Comparison of ENCODE assay signal across 28 cellular contexts in genomic region chr12:88431245-88431644, GRCh38.
DNase-seq lines count a peak whose midpoint lies in the region; ATAC-seq and TF ChIP-seq lines count a peak whose summit lies in the region.
"Had no signal": no experiment of that assay in that cellular context is flagged by ENCODE, and none has a peak within 500 bp of the region (broad histone marks: within the 10 kb centered on the region; RNA-seq: fewer than 3 reads in every experiment).

No MANE protein-coding gene starts in this region.

- no peak for TF ChIP-seq CTCF in HCT116 (IDR thresholded peaks at IDR 0.05 in 2 of 3, conservative IDR thresholded peaks at IDR 0.05 in 1 of 3; ENCODE audit: borderline replicate concordance in 1 of 3, insufficient read depth in 1 of 3, low read depth in 2 of 3, low read length in 2 of 3)
- peak; percentile 22 for TF ChIP-seq CTCF in RWPE2 (IDR thresholded peaks at IDR 0.05; ENCODE audit: poor library complexity, severe bottlenecking)

- no peaks in the 10 kb centered on the region for H3K4me1 ChIP-seq in HCT116 (ENCODE audit: control insufficient read depth in 1 of 2, insufficient read depth in 2 of 2, low read length in 2 of 2)
- H3K4me1 ChIP-seq in RWPE2 (ENCODE audit: insufficient read depth, poor library complexity, severe bottlenecking): no peaks in the 10 kb centered on the region

- no peaks in the 10 kb centered on the region for H3K79me2 ChIP-seq in HCT116 (ENCODE audit: insufficient read depth, low read length)

- peak; percentile 31; the same call in 1 of the 2 replicates for TF ChIP-seq RAD21 in HCT116 (IDR thresholded peaks at IDR 0.05; ENCODE audit: low read depth)

- RAD21 ChIA-PET in HCT116 (lab: Charles Lee; ENCODE audit: low non-redundant PET in 1 of 2, low total read pairs in 2 of 2, uncharacterized antibody in 2 of 2, unreplicated experiment in 2 of 2): no interaction called here

- H4K20me1 ChIP-seq in HCT116 (ENCODE audit: insufficient read depth): no peaks in the 10 kb centered on the region

- H3K4me2 ChIP-seq in HCT116 (ENCODE audit: low read length): no peak overlapping the region

- no TSS peak for BruUV-seq in HCT116 (replicated peaks; lab: Mats Ljungman, UMichigan)

- no peak for TF ChIP-seq POLR2A in HCT116 (IDR thresholded peaks at IDR 0.05; ENCODE audit: borderline replicate concordance, extremely low read depth, insufficient read depth, insufficient read length)

- no peaks in the 10 kb centered on the region for H3K9me2 ChIP-seq in HCT116 (ENCODE audit: insufficient read depth)

- ATAC-seq in HCT116: no peak
- ATAC-seq in RWPE2 (ENCODE audit: low read depth): no peak
- ATAC-seq in GM19328 (IDR thresholded peaks at IDR 0.05; ENCODE audit: unreplicated experiment): no peak
- ATAC-seq: activated CD4-positive, CD25-positive, alpha-beta regulatory T cell treated with anti-CD3 and anti-CD28 coated beads, Interleukin-2, amount 50 U/mL, for 24 hours; effector memory CD8-positive, alpha-beta T cell; stimulated activated memory B cell treated with anti-CD40 and anti-IgM and Interleukin-4, amounts not matched to agents 10 μg/mL and 1 μg/mL and 100 μg/mL, for 72 hours had no signal

- POLR2A ChIA-PET in HCT116 (lab: Charles Lee) (no interaction called here), HEK293T (lab: Yijun Ruan, JAX) (no interaction called here)

- no peak overlapping the region for H3K9ac ChIP-seq in HCT116 (ENCODE audit: low read length)

- intact Hi-C loops in HCT116 (cut with micrococcal nuclease): no loop called here

- H3K36me3 ChIP-seq in HCT116 (ENCODE audit: control insufficient read depth in 1 of 2, insufficient read depth in 2 of 2, low read length in 2 of 2) (no peaks in the 10 kb centered on the region), RWPE2 (ENCODE audit: low read depth) (no peaks in the 10 kb centered on the region)

- H3K27ac ChIP-seq in HCT116 (ENCODE audit: low read depth, low read length) (no peak overlapping the region), RWPE2 (ENCODE audit: poor library complexity, severe bottlenecking) (no peak overlapping the region)
- H3K27ac ChIP-seq: RWPE1 had no signal

- CTCF ChIA-PET in HCT116 (lab: Charles Lee): no interaction called here
- CTCF ChIA-PET in HEK293T (lab: Yijun Ruan, JAX): no interaction called here

- H3K9me3 ChIP-seq in HCT116 (ENCODE audit: control insufficient read depth in 1 of 2, insufficient read depth in 1 of 2, low read depth in 1 of 2, low read length in 2 of 2) (no peaks in the 10 kb centered on the region), RWPE2 (ENCODE audit: severe bottlenecking) (no peaks in the 10 kb centered on the region)

- H3K27me3 ChIP-seq in HCT116 (ENCODE audit: insufficient read depth, low read length): no peaks in the 10 kb centered on the region
- H3K27me3 ChIP-seq in RWPE2 (ENCODE audit: insufficient read depth, poor library complexity, severe bottlenecking): no peaks in the 10 kb centered on the region

- no peak overlapping the region for H2AFZ ChIP-seq in HCT116 (ENCODE audit: low read depth, low read length, poor library complexity, severe bottlenecking)

- DNase-seq in HCT116 (ENCODE audit: low read depth, low spot score) (no peak), RWPE2 (ENCODE audit: low spot score) (no peak), kidney tubule cell (ENCODE audit: low spot score) (peak; percentile 6), T-helper 2 cell (no peak), DMS 273 treated with DMSO at 0.1 percent for 48 hours (lab: John Stamatoyannopoulos, UW) (no peak), HEK293T (ENCODE audit: extremely low spot score) (no peak)
- DNase-seq: activated CD4-positive, alpha-beta memory T cell treated with anti-CD3 and anti-CD28 coated beads for 36 hours; activated naive CD4-positive, alpha-beta T cell treated with anti-CD3 and anti-CD28 coated beads for 36 hours; C1 segment of cervical spinal cord; caudate nucleus; COR-L47; cortex of kidney; DMS79 treated with DMSO at 0.1 percent for 48 hours; effector memory CD8-positive, alpha-beta T cell; erythroblast; kidney; mammary epithelial cell; NCI-H1092; NCI-H187; NCI-H2171; NCI-H510A; substantia nigra; T-helper 1 cell; trophoblast cell had no signal

- no peak overlapping the region for H3K4me3 ChIP-seq in HCT116 (replicated peaks in 1 of 2; ENCODE audit: low read depth in 1 of 2, low read length in 2 of 2)
- H3K4me3 ChIP-seq in RWPE2 (ENCODE audit: severe bottlenecking): no peak overlapping the region

TF ChIP-seq in HCT116, 20 proteins besides CTCF, POLR2A, EP300 and RAD21:
- TF ChIP-seq CBX3 (IDR thresholded peaks at IDR 0.05; ENCODE audit: low read depth): no peak
- no peak for TF ChIP-seq EZH2phosphoT487 (IDR thresholded peaks at IDR 0.05; ENCODE audit: borderline replicate concordance)
- no peak for TF ChIP-seq ZBTB33 (IDR thresholded peaks at IDR 0.05; ENCODE audit: extremely low read depth, insufficient replicate concordance, low read length)
- TF ChIP-seq CEBPB (IDR thresholded peaks at IDR 0.05; ENCODE audit: low read depth): no peak
- TF ChIP-seq MAX (IDR thresholded peaks at IDR 0.05): no peak
- no peak for TF ChIP-seq SRF (IDR thresholded peaks at IDR 0.05; ENCODE audit: low read depth)
- no peak for TF ChIP-seq ELF1 (IDR thresholded peaks at IDR 0.05; ENCODE audit: borderline replicate concordance, low read depth)
TF ChIP-seq in HCT116: peak in this region for 0.

TF ChIP-seq in HEK293T, 16 proteins besides CTCF, POLR2A, EP300 and RAD21:
- no peak for TF ChIP-seq LEF1 (IDR thresholded peaks at IDR 0.05; ENCODE audit: borderline replicate concordance)
- TF ChIP-seq CTBP1 (IDR thresholded peaks at IDR 0.05; ENCODE audit: borderline replicate concordance): no peak
- TF ChIP-seq ELF4 (IDR thresholded peaks at IDR 0.05): no peak
- TF ChIP-seq NFRKB (IDR thresholded peaks at IDR 0.05): no peak
- no peak for TF ChIP-seq HDGF (IDR thresholded peaks at IDR 0.05; ENCODE audit: borderline replicate concordance)
- TF ChIP-seq FOXK2 (IDR thresholded peaks at IDR 0.05): no peak
